In the genomic region with DNA sequence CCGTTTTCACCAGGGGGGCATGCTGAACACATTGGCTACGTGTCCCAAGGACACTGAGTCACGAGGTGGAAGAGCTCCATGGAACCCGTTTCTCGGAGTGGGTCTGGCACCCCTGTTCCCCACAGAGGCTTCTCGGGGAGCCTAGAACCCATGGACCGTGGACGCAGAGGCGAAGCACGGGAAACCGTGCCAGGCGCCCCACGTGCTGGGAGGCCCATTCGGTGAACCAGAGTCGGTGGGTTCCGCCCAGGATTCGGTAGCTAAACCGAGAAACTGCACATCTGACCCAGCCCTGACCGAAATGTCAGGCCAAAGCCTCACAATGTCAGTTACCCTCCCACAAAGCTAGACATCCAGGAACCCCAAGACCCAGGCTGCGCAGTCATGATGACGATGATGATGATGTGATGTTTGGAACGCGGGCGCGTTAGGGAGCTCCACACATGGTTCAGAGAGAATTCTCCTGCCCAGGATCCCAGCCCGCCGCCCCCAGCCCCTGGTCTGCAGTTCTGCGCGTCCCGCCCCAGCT, we compare ENCODE assay signal across 1 cellular context.
TF ChIP-seq lines count a peak whose summit lies in the region.

No MANE protein-coding gene starts in this region.

TF ChIP-seq in HepG2, 621 proteins besides CTCF, POLR2A, EP300 and RAD21 (continued from another document and continues in another):
- TF ChIP-seq, protein P1, sequence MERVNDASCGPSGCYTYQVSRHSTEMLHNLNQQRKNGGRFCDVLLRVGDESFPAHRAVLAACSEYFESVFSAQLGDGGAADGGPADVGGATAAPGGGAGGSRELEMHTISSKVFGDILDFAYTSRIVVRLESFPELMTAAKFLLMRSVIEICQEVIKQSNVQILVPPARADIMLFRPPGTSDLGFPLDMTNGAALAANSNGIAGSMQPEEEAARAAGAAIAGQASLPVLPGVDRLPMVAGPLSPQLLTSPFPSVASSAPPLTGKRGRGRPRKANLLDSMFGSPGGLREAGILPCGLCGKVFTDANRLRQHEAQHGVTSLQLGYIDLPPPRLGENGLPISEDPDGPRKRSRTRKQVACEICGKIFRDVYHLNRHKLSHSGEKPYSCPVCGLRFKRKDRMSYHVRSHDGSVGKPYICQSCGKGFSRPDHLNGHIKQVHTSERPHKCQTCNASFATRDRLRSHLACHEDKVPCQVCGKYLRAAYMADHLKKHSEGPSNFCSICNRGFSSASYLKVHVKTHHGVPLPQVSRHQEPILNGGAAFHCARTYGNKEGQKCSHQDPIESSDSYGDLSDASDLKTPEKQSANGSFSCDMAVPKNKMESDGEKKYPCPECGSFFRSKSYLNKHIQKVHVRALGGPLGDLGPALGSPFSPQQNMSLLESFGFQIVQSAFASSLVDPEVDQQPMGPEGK (CRISPR knock-in tag; IDR thresholded peaks at IDR 0.05): no peak
- TF ChIP-seq KDM5B (CRISPR knock-in tag; IDR thresholded peaks at IDR 0.05; ENCODE audit: borderline replicate concordance) (peak; percentile 53; the same call in 1 of the 2 replicates), SP1 (IDR thresholded peaks at IDR 0.05) (no peak), SP1 (CRISPR knock-in tag; IDR thresholded peaks at IDR 0.05) (no peak), FOXA3 (CRISPR knock-in tag; IDR thresholded peaks at IDR 0.05) (no peak), ZNF746 (CRISPR knock-in tag; IDR thresholded peaks at IDR 0.05) (0 out of 2 replicates have a peak, but pooled peaks have one; percentile 25), REPIN1 (CRISPR knock-in tag; IDR thresholded peaks at IDR 0.05; ENCODE audit: borderline replicate concordance, low read depth) (no peak), SMARCE1 (IDR thresholded peaks at IDR 0.05; ENCODE audit: borderline replicate concordance) (no peak), ZNF230 (CRISPR knock-in tag; IDR thresholded peaks at IDR 0.05) (no peak), SPEN (CRISPR knock-in tag; IDR thresholded peaks at IDR 0.05; ENCODE audit: low read depth) (no peak), ZNF589 (CRISPR knock-in tag; conservative IDR thresholded peaks at IDR 0.05) (no peak), ZNF10 (CRISPR knock-in tag; IDR thresholded peaks at IDR 0.05; ENCODE audit: borderline replicate concordance, low read depth) (no peak), NFE2 (CRISPR knock-in tag; IDR thresholded peaks at IDR 0.05) (no peak), EEA1 (CRISPR knock-in tag; IDR thresholded peaks at IDR 0.05; ENCODE audit: borderline replicate concordance) (no peak), ZFX (CRISPR knock-in tag; IDR thresholded peaks at IDR 0.05; ENCODE audit: low read depth) (peak; percentile 24), ZC3H13 (CRISPR knock-in tag; IDR thresholded peaks at IDR 0.05) (peak; percentile 36; the same call in 1 of the 2 replicates), SALL2 (CRISPR knock-in tag; IDR thresholded peaks at IDR 0.05) (0 out of 2 replicates have a peak, but pooled peaks have one; percentile 14), ZNF772 (CRISPR knock-in tag; IDR thresholded peaks at IDR 0.05) (no peak), MLLT10 (CRISPR knock-in tag; IDR thresholded peaks at IDR 0.05) (no peak), DMAP1 (CRISPR knock-in tag; IDR thresholded peaks at IDR 0.05) (peak; percentile 40; the same call in 1 of the 2 replicates), ZNF878 (CRISPR knock-in tag; IDR thresholded peaks at IDR 0.05) (no peak), ZFP36L2 (CRISPR knock-in tag; IDR thresholded peaks at IDR 0.05) (no peak), TBL1XR1 (IDR thresholded peaks at IDR 0.05; ENCODE audit: borderline replicate concordance, low read length, partially characterized antibody) (no peak), STAT5B (CRISPR knock-in tag; IDR thresholded peaks at IDR 0.05) (no peak), RXRB (CRISPR knock-in tag; IDR thresholded peaks at IDR 0.05; ENCODE audit: borderline replicate concordance) (no peak), GABPB1 (CRISPR knock-in tag; IDR thresholded peaks at IDR 0.05) (no peak; the same call in 1 of the 2 replicates)
- TF ChIP-seq, protein P2, sequence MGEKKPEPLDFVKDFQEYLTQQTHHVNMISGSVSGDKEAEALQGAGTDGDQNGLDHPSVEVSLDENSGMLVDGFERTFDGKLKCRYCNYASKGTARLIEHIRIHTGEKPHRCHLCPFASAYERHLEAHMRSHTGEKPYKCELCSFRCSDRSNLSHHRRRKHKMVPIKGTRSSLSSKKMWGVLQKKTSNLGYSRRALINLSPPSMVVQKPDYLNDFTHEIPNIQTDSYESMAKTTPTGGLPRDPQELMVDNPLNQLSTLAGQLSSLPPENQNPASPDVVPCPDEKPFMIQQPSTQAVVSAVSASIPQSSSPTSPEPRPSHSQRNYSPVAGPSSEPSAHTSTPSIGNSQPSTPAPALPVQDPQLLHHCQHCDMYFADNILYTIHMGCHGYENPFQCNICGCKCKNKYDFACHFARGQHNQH (CRISPR knock-in tag; IDR thresholded peaks at IDR 0.05): 0 out of 2 replicates have a peak, but pooled peaks have one; percentile 4
- TF ChIP-seq, protein P3, sequence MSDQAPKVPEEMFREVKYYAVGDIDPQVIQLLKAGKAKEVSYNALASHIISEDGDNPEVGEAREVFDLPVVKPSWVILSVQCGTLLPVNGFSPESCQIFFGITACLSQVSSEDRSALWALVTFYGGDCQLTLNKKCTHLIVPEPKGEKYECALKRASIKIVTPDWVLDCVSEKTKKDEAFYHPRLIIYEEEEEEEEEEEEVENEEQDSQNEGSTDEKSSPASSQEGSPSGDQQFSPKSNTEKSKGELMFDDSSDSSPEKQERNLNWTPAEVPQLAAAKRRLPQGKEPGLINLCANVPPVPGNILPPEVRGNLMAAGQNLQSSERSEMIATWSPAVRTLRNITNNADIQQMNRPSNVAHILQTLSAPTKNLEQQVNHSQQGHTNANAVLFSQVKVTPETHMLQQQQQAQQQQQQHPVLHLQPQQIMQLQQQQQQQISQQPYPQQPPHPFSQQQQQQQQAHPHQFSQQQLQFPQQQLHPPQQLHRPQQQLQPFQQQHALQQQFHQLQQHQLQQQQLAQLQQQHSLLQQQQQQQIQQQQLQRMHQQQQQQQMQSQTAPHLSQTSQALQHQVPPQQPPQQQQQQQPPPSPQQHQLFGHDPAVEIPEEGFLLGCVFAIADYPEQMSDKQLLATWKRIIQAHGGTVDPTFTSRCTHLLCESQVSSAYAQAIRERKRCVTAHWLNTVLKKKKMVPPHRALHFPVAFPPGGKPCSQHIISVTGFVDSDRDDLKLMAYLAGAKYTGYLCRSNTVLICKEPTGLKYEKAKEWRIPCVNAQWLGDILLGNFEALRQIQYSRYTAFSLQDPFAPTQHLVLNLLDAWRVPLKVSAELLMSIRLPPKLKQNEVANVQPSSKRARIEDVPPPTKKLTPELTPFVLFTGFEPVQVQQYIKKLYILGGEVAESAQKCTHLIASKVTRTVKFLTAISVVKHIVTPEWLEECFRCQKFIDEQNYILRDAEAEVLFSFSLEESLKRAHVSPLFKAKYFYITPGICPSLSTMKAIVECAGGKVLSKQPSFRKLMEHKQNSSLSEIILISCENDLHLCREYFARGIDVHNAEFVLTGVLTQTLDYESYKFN (CRISPR knock-in tag; conservative IDR thresholded peaks at IDR 0.05): no peak
- TF ChIP-seq, protein P4, sequence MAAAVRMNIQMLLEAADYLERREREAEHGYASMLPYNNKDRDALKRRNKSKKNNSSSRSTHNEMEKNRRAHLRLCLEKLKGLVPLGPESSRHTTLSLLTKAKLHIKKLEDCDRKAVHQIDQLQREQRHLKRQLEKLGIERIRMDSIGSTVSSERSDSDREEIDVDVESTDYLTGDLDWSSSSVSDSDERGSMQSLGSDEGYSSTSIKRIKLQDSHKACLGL (CRISPR knock-in tag; IDR thresholded peaks at IDR 0.05): no peak
- TF ChIP-seq, protein P5, sequence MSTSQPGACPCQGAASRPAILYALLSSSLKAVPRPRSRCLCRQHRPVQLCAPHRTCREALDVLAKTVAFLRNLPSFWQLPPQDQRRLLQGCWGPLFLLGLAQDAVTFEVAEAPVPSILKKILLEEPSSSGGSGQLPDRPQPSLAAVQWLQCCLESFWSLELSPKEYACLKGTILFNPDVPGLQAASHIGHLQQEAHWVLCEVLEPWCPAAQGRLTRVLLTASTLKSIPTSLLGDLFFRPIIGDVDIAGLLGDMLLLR (CRISPR knock-in tag; IDR thresholded peaks at IDR 0.05): no peak
- TF ChIP-seq, protein P6, sequence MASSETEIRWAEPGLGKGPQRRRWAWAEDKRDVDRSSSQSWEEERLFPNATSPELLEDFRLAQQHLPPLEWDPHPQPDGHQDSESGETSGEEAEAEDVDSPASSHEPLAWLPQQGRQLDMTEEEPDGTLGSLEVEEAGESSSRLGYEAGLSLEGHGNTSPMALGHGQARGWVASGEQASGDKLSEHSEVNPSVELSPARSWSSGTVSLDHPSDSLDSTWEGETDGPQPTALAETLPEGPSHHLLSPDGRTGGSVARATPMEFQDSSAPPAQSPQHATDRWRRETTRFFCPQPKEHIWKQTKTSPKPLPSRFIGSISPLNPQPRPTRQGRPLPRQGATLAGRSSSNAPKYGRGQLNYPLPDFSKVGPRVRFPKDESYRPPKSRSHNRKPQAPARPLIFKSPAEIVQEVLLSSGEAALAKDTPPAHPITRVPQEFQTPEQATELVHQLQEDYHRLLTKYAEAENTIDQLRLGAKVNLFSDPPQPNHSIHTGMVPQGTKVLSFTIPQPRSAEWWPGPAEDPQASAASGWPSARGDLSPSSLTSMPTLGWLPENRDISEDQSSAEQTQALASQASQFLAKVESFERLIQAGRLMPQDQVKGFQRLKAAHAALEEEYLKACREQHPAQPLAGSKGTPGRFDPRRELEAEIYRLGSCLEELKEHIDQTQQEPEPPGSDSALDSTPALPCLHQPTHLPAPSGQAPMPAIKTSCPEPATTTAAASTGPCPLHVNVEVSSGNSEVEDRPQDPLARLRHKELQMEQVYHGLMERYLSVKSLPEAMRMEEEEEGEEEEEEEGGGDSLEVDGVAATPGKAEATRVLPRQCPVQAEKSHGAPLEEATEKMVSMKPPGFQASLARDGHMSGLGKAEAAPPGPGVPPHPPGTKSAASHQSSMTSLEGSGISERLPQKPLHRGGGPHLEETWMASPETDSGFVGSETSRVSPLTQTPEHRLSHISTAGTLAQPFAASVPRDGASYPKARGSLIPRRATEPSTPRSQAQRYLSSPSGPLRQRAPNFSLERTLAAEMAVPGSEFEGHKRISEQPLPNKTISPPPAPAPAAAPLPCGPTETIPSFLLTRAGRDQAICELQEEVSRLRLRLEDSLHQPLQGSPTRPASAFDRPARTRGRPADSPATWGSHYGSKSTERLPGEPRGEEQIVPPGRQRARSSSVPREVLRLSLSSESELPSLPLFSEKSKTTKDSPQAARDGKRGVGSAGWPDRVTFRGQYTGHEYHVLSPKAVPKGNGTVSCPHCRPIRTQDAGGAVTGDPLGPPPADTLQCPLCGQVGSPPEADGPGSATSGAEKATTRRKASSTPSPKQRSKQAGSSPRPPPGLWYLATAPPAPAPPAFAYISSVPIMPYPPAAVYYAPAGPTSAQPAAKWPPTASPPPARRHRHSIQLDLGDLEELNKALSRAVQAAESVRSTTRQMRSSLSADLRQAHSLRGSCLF (CRISPR knock-in tag; IDR thresholded peaks at IDR 0.05; ENCODE audit: borderline replicate concordance): no peak
- TF ChIP-seq, protein P7, sequence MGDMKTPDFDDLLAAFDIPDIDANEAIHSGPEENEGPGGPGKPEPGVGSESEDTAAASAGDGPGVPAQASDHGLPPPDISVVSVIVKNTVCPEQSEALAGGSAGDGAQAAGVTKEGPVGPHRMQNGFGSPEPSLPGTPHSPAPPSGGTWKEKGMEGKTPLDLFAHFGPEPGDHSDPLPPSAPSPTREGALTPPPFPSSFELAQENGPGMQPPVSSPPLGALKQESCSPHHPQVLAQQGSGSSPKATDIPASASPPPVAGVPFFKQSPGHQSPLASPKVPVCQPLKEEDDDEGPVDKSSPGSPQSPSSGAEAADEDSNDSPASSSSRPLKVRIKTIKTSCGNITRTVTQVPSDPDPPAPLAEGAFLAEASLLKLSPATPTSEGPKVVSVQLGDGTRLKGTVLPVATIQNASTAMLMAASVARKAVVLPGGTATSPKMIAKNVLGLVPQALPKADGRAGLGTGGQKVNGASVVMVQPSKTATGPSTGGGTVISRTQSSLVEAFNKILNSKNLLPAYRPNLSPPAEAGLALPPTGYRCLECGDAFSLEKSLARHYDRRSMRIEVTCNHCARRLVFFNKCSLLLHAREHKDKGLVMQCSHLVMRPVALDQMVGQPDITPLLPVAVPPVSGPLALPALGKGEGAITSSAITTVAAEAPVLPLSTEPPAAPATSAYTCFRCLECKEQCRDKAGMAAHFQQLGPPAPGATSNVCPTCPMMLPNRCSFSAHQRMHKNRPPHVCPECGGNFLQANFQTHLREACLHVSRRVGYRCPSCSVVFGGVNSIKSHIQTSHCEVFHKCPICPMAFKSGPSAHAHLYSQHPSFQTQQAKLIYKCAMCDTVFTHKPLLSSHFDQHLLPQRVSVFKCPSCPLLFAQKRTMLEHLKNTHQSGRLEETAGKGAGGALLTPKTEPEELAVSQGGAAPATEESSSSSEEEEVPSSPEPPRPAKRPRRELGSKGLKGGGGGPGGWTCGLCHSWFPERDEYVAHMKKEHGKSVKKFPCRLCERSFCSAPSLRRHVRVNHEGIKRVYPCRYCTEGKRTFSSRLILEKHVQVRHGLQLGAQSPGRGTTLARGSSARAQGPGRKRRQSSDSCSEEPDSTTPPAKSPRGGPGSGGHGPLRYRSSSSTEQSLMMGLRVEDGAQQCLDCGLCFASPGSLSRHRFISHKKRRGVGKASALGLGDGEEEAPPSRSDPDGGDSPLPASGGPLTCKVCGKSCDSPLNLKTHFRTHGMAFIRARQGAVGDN (CRISPR knock-in tag; IDR thresholded peaks at IDR 0.05): peak; percentile 83
- TF ChIP-seq, protein P8, sequence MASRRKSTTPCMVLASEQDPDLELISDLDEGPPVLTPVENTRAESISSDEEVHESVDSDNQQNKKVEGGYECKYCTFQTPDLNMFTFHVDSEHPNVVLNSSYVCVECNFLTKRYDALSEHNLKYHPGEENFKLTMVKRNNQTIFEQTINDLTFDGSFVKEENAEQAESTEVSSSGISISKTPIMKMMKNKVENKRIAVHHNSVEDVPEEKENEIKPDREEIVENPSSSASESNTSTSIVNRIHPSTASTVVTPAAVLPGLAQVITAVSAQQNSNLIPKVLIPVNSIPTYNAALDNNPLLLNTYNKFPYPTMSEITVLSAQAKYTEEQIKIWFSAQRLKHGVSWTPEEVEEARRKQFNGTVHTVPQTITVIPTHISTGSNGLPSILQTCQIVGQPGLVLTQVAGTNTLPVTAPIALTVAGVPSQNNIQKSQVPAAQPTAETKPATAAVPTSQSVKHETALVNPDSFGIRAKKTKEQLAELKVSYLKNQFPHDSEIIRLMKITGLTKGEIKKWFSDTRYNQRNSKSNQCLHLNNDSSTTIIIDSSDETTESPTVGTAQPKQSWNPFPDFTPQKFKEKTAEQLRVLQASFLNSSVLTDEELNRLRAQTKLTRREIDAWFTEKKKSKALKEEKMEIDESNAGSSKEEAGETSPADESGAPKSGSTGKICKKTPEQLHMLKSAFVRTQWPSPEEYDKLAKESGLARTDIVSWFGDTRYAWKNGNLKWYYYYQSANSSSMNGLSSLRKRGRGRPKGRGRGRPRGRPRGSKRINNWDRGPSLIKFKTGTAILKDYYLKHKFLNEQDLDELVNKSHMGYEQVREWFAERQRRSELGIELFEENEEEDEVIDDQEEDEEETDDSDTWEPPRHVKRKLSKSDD (CRISPR knock-in tag; IDR thresholded peaks at IDR 0.05; ENCODE audit: low read depth): no peak
- TF ChIP-seq, protein P9, sequence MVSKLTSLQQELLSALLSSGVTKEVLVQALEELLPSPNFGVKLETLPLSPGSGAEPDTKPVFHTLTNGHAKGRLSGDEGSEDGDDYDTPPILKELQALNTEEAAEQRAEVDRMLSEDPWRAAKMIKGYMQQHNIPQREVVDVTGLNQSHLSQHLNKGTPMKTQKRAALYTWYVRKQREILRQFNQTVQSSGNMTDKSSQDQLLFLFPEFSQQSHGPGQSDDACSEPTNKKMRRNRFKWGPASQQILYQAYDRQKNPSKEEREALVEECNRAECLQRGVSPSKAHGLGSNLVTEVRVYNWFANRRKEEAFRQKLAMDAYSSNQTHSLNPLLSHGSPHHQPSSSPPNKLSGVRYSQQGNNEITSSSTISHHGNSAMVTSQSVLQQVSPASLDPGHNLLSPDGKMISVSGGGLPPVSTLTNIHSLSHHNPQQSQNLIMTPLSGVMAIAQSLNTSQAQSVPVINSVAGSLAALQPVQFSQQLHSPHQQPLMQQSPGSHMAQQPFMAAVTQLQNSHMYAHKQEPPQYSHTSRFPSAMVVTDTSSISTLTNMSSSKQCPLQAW (CRISPR knock-in tag; IDR thresholded peaks at IDR 0.05): no peak
